Comparison of ENCODE assay signal across 8 cellular contexts in the genomic region with DNA sequence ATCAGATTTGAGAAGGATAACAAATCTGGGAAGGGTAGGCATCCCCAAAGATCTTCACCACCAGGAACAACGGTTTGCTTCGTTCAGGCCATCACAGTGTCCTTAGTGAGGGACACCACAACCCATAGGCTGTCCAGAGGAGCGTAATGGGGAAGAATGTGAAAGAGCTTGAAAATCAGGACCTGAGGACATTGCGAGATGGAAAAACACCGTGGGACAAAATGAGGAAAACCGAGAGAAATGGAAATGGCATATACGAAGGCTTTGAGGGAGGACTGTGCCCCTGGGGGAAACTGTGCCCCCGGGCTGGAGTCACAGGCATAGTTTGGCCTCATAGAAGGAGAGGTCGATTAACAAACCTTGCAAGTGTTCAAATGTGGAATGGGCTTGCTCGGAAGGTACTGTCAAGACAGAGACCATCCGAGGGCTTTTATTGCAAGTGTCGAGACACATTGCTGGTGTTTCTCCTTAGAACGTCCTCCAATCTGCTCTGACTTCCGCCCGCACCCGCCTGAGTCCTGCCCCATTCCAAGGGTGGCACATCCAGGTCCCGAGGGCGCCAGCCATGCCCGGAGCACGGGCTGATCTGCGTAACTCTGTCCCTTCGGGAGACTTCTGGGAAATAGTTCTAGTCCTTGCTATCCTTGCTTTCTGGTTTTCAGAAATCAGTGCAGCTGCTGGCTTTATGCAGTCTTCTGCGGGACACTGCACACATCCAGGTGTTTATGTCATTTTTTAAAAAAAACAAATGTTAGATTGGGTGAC. TPM values are rescaled to one million over a fixed set of nuclear protein-coding genes. Genes with fewer than 3 reads are reported as not detected.
DNase-seq lines count a peak whose midpoint lies in the region; ATAC-seq and TF ChIP-seq lines count a peak whose summit lies in the region.

No MANE protein-coding gene starts in this region.

- no peak overlapping the region for H3K27ac ChIP-seq in OCI-LY3 (ENCODE audit: low read length)

- peak overlapping the region; percentile 88 for H3K4me3 ChIP-seq in OCI-LY3 (ENCODE audit: low read length)

- peaks cover 8% of the 10 kb centered on the region; the same call in 1 of the 2 replicates for H3K27me3 ChIP-seq in OCI-LY3 (ENCODE audit: low read depth, low read length)

- peaks cover 9% of the 10 kb centered on the region for H3K27me3 Mint-ChIP-seq in osteocyte (ENCODE audit: unreplicated experiment)

- no peaks in the 10 kb centered on the region for H3K36me3 ChIP-seq in OCI-LY3 (replicated peaks; ENCODE audit: low read depth, low read length)

- H3K36me3 Mint-ChIP-seq in activated naive CD4-positive, alpha-beta T cell treated with anti-CD3 and anti-CD28 coated beads, Interleukin-2, amount 50 U/mL, for 72 hours, result no peaks in the 10 kb centered on the region
- no peaks in the 10 kb centered on the region for H3K36me3 Mint-ChIP-seq in osteocyte (ENCODE audit: unreplicated experiment)

- peak; percentile 10 for ATAC-seq in HG03025 (IDR thresholded peaks at IDR 0.05; ENCODE audit: low FRiP score, unreplicated experiment)
- ATAC-seq in activated naive CD4-positive, alpha-beta T cell treated with anti-CD3 and anti-CD28 coated beads, Interleukin-2, amount 50 U/mL, for 72 hours, result peak; percentile 4 to 5

- peaks cover 25% of the 10 kb centered on the region; the same call in 1 of the 2 replicates for H3K79me2 ChIP-seq in OCI-LY3 (ENCODE audit: low read length)

- no peak for TF ChIP-seq CTCF in OCI-LY3 (IDR thresholded peaks at IDR 0.05; ENCODE audit: low read depth, low read length)
- no peak for TF ChIP-seq CTCF in osteocyte (IDR thresholded peaks at IDR 0.05)

- peak overlapping the region; percentile 90 for H2AFZ ChIP-seq in OCI-LY3 (ENCODE audit: low read depth, low read length)

- H4K20me1 ChIP-seq in OCI-LY3 (ENCODE audit: insufficient read depth, low read length), result peaks cover 4% of the 10 kb centered on the region; the same call in 1 of the 2 replicates

- H3K9me3 Mint-ChIP-seq in activated naive CD4-positive, alpha-beta T cell treated with anti-CD3 and anti-CD28 coated beads, Interleukin-2, amount 50 U/mL, for 72 hours, result no peaks in the 10 kb centered on the region
- H3K9me3 Mint-ChIP-seq in osteocyte (ENCODE audit: unreplicated experiment), result no peaks in the 10 kb centered on the region

- peak overlapping the region; percentile 88 for H3K4me2 ChIP-seq in OCI-LY3 (ENCODE audit: low read length)

- peak overlapping the region; percentile 84 to 88 for H3K27ac Mint-ChIP-seq in activated naive CD4-positive, alpha-beta T cell treated with anti-CD3 and anti-CD28 coated beads, Interleukin-2, amount 50 U/mL, for 72 hours
- peak overlapping the region; percentile 84 for H3K27ac Mint-ChIP-seq in osteocyte (ENCODE audit: unreplicated experiment)

- peaks cover 9% of the 10 kb centered on the region for H3K4me1 ChIP-seq in OCI-LY3 (ENCODE audit: low read length)

- DNase-seq in NCI-H82 (lab: John Stamatoyannopoulos, UW), result peak; percentile 33
- no peak for DNase-seq in NCI-H82 treated with DMSO at 0.1 percent for 48 hours (lab: John Stamatoyannopoulos, UW; ENCODE audit: unreplicated experiment)
- DNase-seq in activated naive CD4-positive, alpha-beta T cell treated with anti-CD3 and anti-CD28 coated beads, Interleukin-2, amount 50 U/mL, for 72 hours (ENCODE audit: low spot score in 2 of 2), result peak in 1 of 2 donors; percentile 25
- peak; percentile 81 for DNase-seq in cardiac septum (ENCODE audit: low spot score)
- no peak for DNase-seq in osteocyte (ENCODE audit: extremely low spot score, unreplicated experiment)
- no peak for DNase-seq in NCI-H1105 treated with DMSO at 0.1 percent for 48 hours (lab: John Stamatoyannopoulos, UW)

- peak overlapping the region; percentile 70 for H3K9ac ChIP-seq in OCI-LY3 (ENCODE audit: low read length)

- peaks cover 18% of the 10 kb centered on the region for H3K4me1 Mint-ChIP-seq in osteocyte (ENCODE audit: unreplicated experiment)

- no peaks in the 10 kb centered on the region for H3K9me3 ChIP-seq in OCI-LY3 (ENCODE audit: insufficient read depth, low read length)

- intact Hi-C loops in cardiac septum (cut with DNase I), result loop anchor here (5.0 to 10.0 kb wide), 2 partner anchors 117 to 736 kb away; partner anchors contain the start of genes ATP6V1D and GPHN

- H3K4me3 Mint-ChIP-seq in osteocyte (ENCODE audit: unreplicated experiment), result peak overlapping the region; percentile 88

RNA-seq across cellular contexts. Expression of gene PALS1, which starts 0.9 kb away (rescaled TPM):
- total RNA-seq in activated naive CD4-positive, alpha-beta T cell treated with anti-CD3 and anti-CD28 coated beads, Interleukin-2, amount 50 U/mL, for 72 hours, result 1 to 10 TPM; 8.7 to 9.7 TPM
- total RNA-seq in cardiac septum, result 11.5 TPM
- 11.5 and 12.4 TPM in 2 replicates for total RNA-seq in osteocyte

RNA-seq across cellular contexts. Expression of gene GARIN2, which starts 51.1 kb away (rescaled TPM):
- not detected for total RNA-seq in activated naive CD4-positive, alpha-beta T cell treated with anti-CD3 and anti-CD28 coated beads, Interleukin-2, amount 50 U/mL, for 72 hours
- total RNA-seq in cardiac septum (not detected), osteocyte (not detected in 2 replicates)

Comparison
In these comparisons a context has a peak if more than half of its experiments do, and no peak if none do; other contexts are left out.
1. DNase-seq: peak in NCI-H82 (single experiment) and cardiac septum (single experiment); none in NCI-H82 treated with DMSO at 0.1 percent for 48 hours (single experiment), osteocyte (single experiment) and NCI-H1105 treated with DMSO at 0.1 percent for 48 hours (single experiment).